ENCODE assay signal across 9 cellular contexts in the genomic region with DNA sequence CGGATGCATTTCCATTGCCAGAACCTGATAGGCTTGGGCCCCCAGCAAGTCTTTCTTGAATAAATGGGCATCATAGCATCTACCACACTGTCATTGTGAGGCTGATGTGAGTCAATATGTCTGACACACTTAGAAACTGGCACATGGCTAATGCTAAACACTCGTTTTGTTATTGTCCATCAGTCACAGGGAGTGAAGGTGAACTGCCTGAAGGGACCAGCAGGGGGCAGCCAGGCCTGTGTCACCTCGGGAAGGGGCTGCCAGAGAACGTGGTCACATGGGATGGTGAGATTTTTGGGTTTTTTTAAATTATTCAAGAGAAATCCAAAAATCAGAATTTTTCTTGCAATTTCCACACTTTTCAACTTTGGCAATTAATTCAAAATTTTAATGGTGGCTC. TPM values are rescaled to one million over a fixed set of nuclear protein-coding genes. Genes with fewer than 3 reads are reported as not detected.
A peak's percentile ranks its signal among the peaks of the same experiment; 100 is the strongest.
DNase-seq lines count a peak whose midpoint lies in the region; ATAC-seq and TF ChIP-seq lines count a peak whose summit lies in the region.
"Had no signal": no experiment of that assay in that cellular context is flagged by ENCODE, and none has a peak within 500 bp of the region (broad histone marks: within the 10 kb centered on the region; RNA-seq: fewer than 3 reads in every experiment).

No MANE protein-coding gene starts in this region.

- no peaks in the 10 kb centered on the region for H3K36me3 ChIP-seq in DND-41 (ENCODE audit: insufficient read depth, low read length)

- DNase-seq in DND-41 (peak; percentile 48), HFFc6 (peak; percentile 22), left kidney (ENCODE audit: low read depth, low spot score) (peak; percentile 52), NCI-H748 (lab: John Stamatoyannopoulos, UW; ENCODE audit: unreplicated experiment) (no peak), NCI-H2227 treated with DMSO at 0.1 percent for 48 hours (lab: John Stamatoyannopoulos, UW) (no peak)
- peak; percentile 18 for DNase-seq in activated naive CD8-positive, alpha-beta T cell treated with anti-CD3 and anti-CD28 coated beads for 36 hours

- peaks cover 14% of the 10 kb centered on the region; the same call in 1 of the 2 replicates for H3K4me1 Mint-ChIP-seq in HFFc6 (ENCODE audit: low read depth)
- no peaks in the 10 kb centered on the region for H3K4me1 Mint-ChIP-seq in activated naive CD8-positive, alpha-beta T cell treated with anti-CD3 and anti-CD28 coated beads for 36 hours

- no peaks in the 10 kb centered on the region for H3K9me3 ChIP-seq in DND-41 (ENCODE audit: insufficient read depth, low read length, severe bottlenecking)

- H3K36me3 Mint-ChIP-seq in HFFc6 (ENCODE audit: low read depth), result no peaks in the 10 kb centered on the region
- no peaks in the 10 kb centered on the region for H3K36me3 Mint-ChIP-seq in activated naive CD8-positive, alpha-beta T cell treated with anti-CD3 and anti-CD28 coated beads for 36 hours

- no peaks in the 10 kb centered on the region for H3K79me2 ChIP-seq in DND-41 (ENCODE audit: insufficient read depth, low read length)

- peak; percentile 81 for TF ChIP-seq CTCF in DND-41 (IDR thresholded peaks at IDR 0.05; ENCODE audit: borderline replicate concordance, extremely low read depth, low read length, poor library complexity, severe bottlenecking)
- TF ChIP-seq CTCF in HFFc6 (IDR thresholded peaks at IDR 0.05), result peak; percentile 77

- H3K4me1 ChIP-seq in DND-41 (ENCODE audit: insufficient read depth, low read length), result no peaks in the 10 kb centered on the region

- H3K4me2 ChIP-seq in DND-41 (ENCODE audit: insufficient read depth, low read length), result no peak overlapping the region

- H3K27ac ChIP-seq in DND-41 (ENCODE audit: low read length), result no peak overlapping the region
- H3K27ac ChIP-seq: epithelial cell of prostate had no signal

- peaks cover 5% of the 10 kb centered on the region for H3K27me3 ChIP-seq in DND-41 (ENCODE audit: insufficient read depth, low read length, poor library complexity)

- no peak overlapping the region for H3K27ac Mint-ChIP-seq in HFFc6
- H3K27ac Mint-ChIP-seq in activated naive CD8-positive, alpha-beta T cell treated with anti-CD3 and anti-CD28 coated beads for 36 hours, result no peak overlapping the region

- no peak overlapping the region for H3K4me3 Mint-ChIP-seq in HFFc6
- H3K4me3 Mint-ChIP-seq in activated naive CD8-positive, alpha-beta T cell treated with anti-CD3 and anti-CD28 coated beads for 36 hours, result no peak overlapping the region

- peaks cover 4% of the 10 kb centered on the region for H4K20me1 ChIP-seq in DND-41 (ENCODE audit: insufficient read depth, low read length)

- no peak overlapping the region for H3K4me3 ChIP-seq in DND-41 (ENCODE audit: low read depth in 1 of 2, low read length in 2 of 2)

- H3K9ac ChIP-seq in DND-41 (ENCODE audit: low read depth, low read length), result no peak overlapping the region

- peaks cover 8% of the 10 kb centered on the region for H3K27me3 Mint-ChIP-seq in HFFc6 (ENCODE audit: insufficient read depth)
- H3K27me3 Mint-ChIP-seq in activated naive CD8-positive, alpha-beta T cell treated with anti-CD3 and anti-CD28 coated beads for 36 hours, result peaks cover 12% of the 10 kb centered on the region

- peak; percentile 66; the same call in 2 of the 3 replicates for ATAC-seq in DND-41 (ENCODE audit: insufficient read depth, low read depth)
- ATAC-seq in GM19452 (IDR thresholded peaks at IDR 0.05; ENCODE audit: unreplicated experiment), result no peak
- no peak for ATAC-seq in GM18867 (IDR thresholded peaks at IDR 0.05; ENCODE audit: unreplicated experiment)

- no peaks in the 10 kb centered on the region; the same call in 1 of the 2 replicates for H3K9me3 Mint-ChIP-seq in HFFc6
- no peaks in the 10 kb centered on the region for H3K9me3 Mint-ChIP-seq in activated naive CD8-positive, alpha-beta T cell treated with anti-CD3 and anti-CD28 coated beads for 36 hours

- no peak overlapping the region for H2AFZ ChIP-seq in DND-41 (ENCODE audit: low read depth, low read length)

RNA-seq across cellular contexts. Expression of a gene that starts 0.8 kb away (rescaled TPM):
- total RNA-seq in HFFc6 (2021; fragmentation: NEBNext Ultra II Directional; extraction: Animal tissue kit (Norgen Biotek cat#: 25700)), result not detected
- total RNA-seq in activated naive CD8-positive, alpha-beta T cell treated with anti-CD3 and anti-CD28 coated beads for 36 hours, result not detected

Comparison
In these comparisons a context has a peak if more than half of its experiments do, and no peak if none do; other contexts are left out.
1. DNase-seq: peak in DND-41 (single experiment), HFFc6 (single experiment), activated naive CD8-positive, alpha-beta T cell treated with anti-CD3 and anti-CD28 coated beads for 36 hours (single experiment) and left kidney (single experiment); none in NCI-H748 (single experiment) and NCI-H2227 treated with DMSO at 0.1 percent for 48 hours (single experiment).